ENCODE assay signal across 22 cellular contexts in the genomic region with DNA sequence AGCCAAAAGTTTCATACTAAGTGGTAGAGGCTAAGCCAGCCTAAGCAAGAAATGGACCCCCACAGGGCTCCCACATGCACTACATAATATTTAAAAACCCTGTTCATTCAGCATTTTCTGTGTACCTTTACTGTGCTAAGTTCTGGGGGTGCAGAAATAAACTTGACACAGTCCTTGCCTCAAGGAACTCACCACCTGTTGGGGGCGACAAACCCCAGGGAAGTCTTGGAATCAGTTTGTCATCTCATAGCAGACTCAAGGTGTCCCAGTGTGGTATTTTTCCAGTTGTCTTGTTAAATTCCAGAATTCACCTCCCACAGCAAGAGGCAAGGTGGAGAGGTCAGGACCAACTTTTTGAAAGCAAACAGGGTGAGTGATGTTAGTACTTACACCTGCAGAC. TPM values are rescaled to one million over a fixed set of nuclear protein-coding genes. Genes with fewer than 3 reads are reported as not detected.
A peak's percentile ranks its signal among the peaks of the same experiment; 100 is the strongest.
DNase-seq lines count a peak whose midpoint lies in the region; ATAC-seq and TF ChIP-seq lines count a peak whose summit lies in the region.
"Had no signal": no experiment of that assay in that cellular context is flagged by ENCODE, and none has a peak within 500 bp of the region (broad histone marks: within the 10 kb centered on the region; RNA-seq: fewer than 3 reads in every experiment).

No MANE protein-coding gene starts in this region.

- peaks cover 25% of the 10 kb centered on the region for H3K27me3 Mint-ChIP-seq in activated T-cell treated with anti-CD3 and anti-CD28 coated beads, Interleukin-2, amount 50 U/mL, for 24 hours
- H3K27me3 Mint-ChIP-seq: CD4-positive, alpha-beta memory T cell had no signal

- H3K36me3 ChIP-seq in A673 (ENCODE audit: insufficient read depth, low read length, poor library complexity, severe bottlenecking): no peaks in the 10 kb centered on the region
- no peaks in the 10 kb centered on the region for H3K36me3 ChIP-seq in GM06990 (ENCODE audit: control insufficient read depth, insufficient read depth, low read length)
- H3K36me3 ChIP-seq in OCI-LY7 (ENCODE audit: insufficient read depth, low read length): no peaks in the 10 kb centered on the region; the same call in 1 of the 2 replicates
- H3K36me3 ChIP-seq: BE2C had no signal

- H3K9me3 ChIP-seq in A673 (ENCODE audit: low read depth, low read length, poor library complexity, severe bottlenecking) (no peaks in the 10 kb centered on the region), OCI-LY7 (ENCODE audit: low read length) (no peaks in the 10 kb centered on the region)
- H3K9me3 ChIP-seq: BE2C, Peyer's patch had no signal

- H2AFZ ChIP-seq in OCI-LY7 (ENCODE audit: low read length): no peak overlapping the region

- TF ChIP-seq CTCF in A673 (conservative IDR thresholded peaks at IDR 0.05; ENCODE audit: low read depth, low read length) (0 out of 2 replicates have a peak, but pooled peaks have one; percentile 8), GM06990 (IDR thresholded peaks at IDR 0.05; ENCODE audit: insufficient read depth, low read length, poor library complexity, severe bottlenecking) (peak; percentile 16), OCI-LY7 (conservative IDR thresholded peaks at IDR 0.05; ENCODE audit: low read length) (peak; percentile 31; the same call in 1 of the 2 replicates), fibroblast of mammary gland (conservative IDR thresholded peaks at IDR 0.05; ENCODE audit: control insufficient read depth, insufficient read depth, low read depth, low read length) (peak; percentile 7)

- H3K9me3 Mint-ChIP-seq in activated T-cell treated with anti-CD3 and anti-CD28 coated beads, Interleukin-2, amount 50 U/mL, for 24 hours: no peaks in the 10 kb centered on the region
- H3K9me3 Mint-ChIP-seq: T-cell had no signal

- BruUV-seq in A673 (replicated peaks; lab: Mats Ljungman, UMichigan): no TSS peak
- BruUV-seq in OCI-LY7 (replicated peaks; lab: Mats Ljungman, UMichigan): no TSS peak

- H3K27ac Mint-ChIP-seq in activated T-cell treated with anti-CD3 and anti-CD28 coated beads, Interleukin-2, amount 50 U/mL, for 24 hours: no peak overlapping the region
- H3K27ac Mint-ChIP-seq: CD4-positive, alpha-beta memory T cell; IgD-negative memory B cell; T-cell had no signal

- POLR2A ChIA-PET in A673 (lab: Charles Lee; ENCODE audit: low non-redundant PET) (no interaction called here), OCI-LY7 (lab: Charles Lee) (no interaction called here)

- H3K27me3 ChIP-seq in A673 (replicated peaks; ENCODE audit: insufficient read depth, low read depth, low read length, poor library complexity) (no peaks in the 10 kb centered on the region), GM06990 (replicated peaks; ENCODE audit: control insufficient read depth, insufficient read depth, low read length) (no peaks in the 10 kb centered on the region)
- H3K27me3 ChIP-seq: BE2C, Peyer's patch had no signal

- ATAC-seq in HG02678 (IDR thresholded peaks at IDR 0.05; ENCODE audit: unreplicated experiment): no peak
- ATAC-seq: GM12878, Right ventricle myocardium inferior, T-cell had no signal

- H3K79me2 ChIP-seq in OCI-LY7 (ENCODE audit: insufficient read depth, low read depth, low read length): no peaks in the 10 kb centered on the region

- intact Hi-C loops in A673 (cut with micrococcal nuclease; ENCODE audit: unreplicated experiment): no loop called here
- intact Hi-C loops in OCI-LY7 (cut with micrococcal nuclease; ENCODE audit: unreplicated experiment): loop anchor here (10.0 kb wide), 1 partner anchor 110 kb away; no protein-coding TSS in a partner anchor

- no peaks in the 10 kb centered on the region for H3K4me1 Mint-ChIP-seq in activated T-cell treated with anti-CD3 and anti-CD28 coated beads, Interleukin-2, amount 50 U/mL, for 24 hours (ENCODE audit: low read depth)
- H3K4me1 Mint-ChIP-seq: CD4-positive, alpha-beta memory T cell; IgD-negative memory B cell; T-cell had no signal

- peaks cover 67% of the 10 kb centered on the region for H3K36me3 Mint-ChIP-seq in activated T-cell treated with anti-CD3 and anti-CD28 coated beads, Interleukin-2, amount 50 U/mL, for 24 hours (ENCODE audit: low read depth)

- H3K4me3 Mint-ChIP-seq in activated T-cell treated with anti-CD3 and anti-CD28 coated beads, Interleukin-2, amount 50 U/mL, for 24 hours: no peak overlapping the region
- H3K4me3 Mint-ChIP-seq: CD4-positive, alpha-beta memory T cell; IgD-negative memory B cell; T-cell had no signal

- DNase-seq in A673 (ENCODE audit: low spot score) (no peak), GM06990 (ENCODE audit: extremely low read depth, insufficient read length) (no peak), OCI-LY7 (ENCODE audit: low spot score) (no peak), fibroblast of mammary gland (ENCODE audit: low read depth) (no peak), nucleus accumbens (lab: John Stamatoyannopoulos, UW) (no peak)
- DNase-seq in activated T-cell treated with anti-CD3 and anti-CD28 coated beads, Interleukin-2, amount 50 U/mL, for 24 hours: no peak
- DNase-seq: BE2C; Calu3; CD4-positive, alpha-beta memory T cell; DMS79; H7; MV-4-11; NCI-H1417; NCI-H187 treated with DMSO at 0.1 percent for 48 hours; NCI-H345; NCI-H69; Peyer's patch; T-cell had no signal

- H3K27ac ChIP-seq in A673 (ENCODE audit: low read depth, low read length, poor library complexity, severe bottlenecking): no peak overlapping the region
- H3K27ac ChIP-seq in OCI-LY7 (ENCODE audit: low read depth, low read length, poor library complexity, severe bottlenecking): no peak overlapping the region
- H3K27ac ChIP-seq: Peyer's patch had no signal

- CTCF ChIA-PET in A673 (lab: Charles Lee): no interaction called here
- CTCF ChIA-PET in OCI-LY7 (lab: Charles Lee; ENCODE audit: unreplicated experiment): no interaction called here

- no peak overlapping the region for H3K4me2 ChIP-seq in OCI-LY7 (ENCODE audit: low read length)

- no peak overlapping the region for H3K4me3 ChIP-seq in A673 (ENCODE audit: low read depth, low read length, poor library complexity, severe bottlenecking)
- no peak overlapping the region for H3K4me3 ChIP-seq in GM06990 (replicated peaks; ENCODE audit: low read depth, low read length)
- no peak overlapping the region for H3K4me3 ChIP-seq in OCI-LY7 (ENCODE audit: low read depth, low read length, poor library complexity, severe bottlenecking)
- H3K4me3 ChIP-seq in fibroblast of mammary gland (ENCODE audit: control insufficient read depth, low read depth, low read length): no peak overlapping the region
- H3K4me3 ChIP-seq: GM12878, Peyer's patch had no signal

- no peaks in the 10 kb centered on the region for H4K20me1 ChIP-seq in OCI-LY7 (ENCODE audit: insufficient read depth, low read length)

- no peaks in the 10 kb centered on the region for H3K9me2 ChIP-seq in OCI-LY7 (ENCODE audit: insufficient read depth, low read length)

- H3K4me1 ChIP-seq in A673 (ENCODE audit: insufficient read depth, low read length, poor library complexity, severe bottlenecking) (no peaks in the 10 kb centered on the region), OCI-LY7 (ENCODE audit: insufficient read depth, low read length, poor library complexity, severe bottlenecking) (no peaks in the 10 kb centered on the region)
- H3K4me1 ChIP-seq: BE2C, Peyer's patch had no signal

RNA-seq across cellular contexts. Expression of gene ATG4A, which starts 43.1 kb away (rescaled TPM):
- total RNA-seq in A673 (2021) (3.8 and 4.8 TPM in 2 replicates), OCI-LY7 (2022) (9.9 and 11.6 TPM in 2 replicates)
- total RNA-seq in OCI-LY7 (2014; rRNA removed; shearing (Covaris generic)): 5.3 and 14.7 TPM in 2 replicates

RNA-seq across cellular contexts. Expression of gene PSMD10, which starts 43.4 kb away (rescaled TPM):
- total RNA-seq in A673 (2021): 49.6 and 52.0 TPM in 2 replicates
- total RNA-seq in OCI-LY7 (2014; rRNA removed; shearing (Covaris generic)): 27.5 and 29.8 TPM in 2 replicates
- 42.7 and 43.9 TPM in 2 replicates for total RNA-seq in OCI-LY7 (2022)
